In the genomic region with DNA sequence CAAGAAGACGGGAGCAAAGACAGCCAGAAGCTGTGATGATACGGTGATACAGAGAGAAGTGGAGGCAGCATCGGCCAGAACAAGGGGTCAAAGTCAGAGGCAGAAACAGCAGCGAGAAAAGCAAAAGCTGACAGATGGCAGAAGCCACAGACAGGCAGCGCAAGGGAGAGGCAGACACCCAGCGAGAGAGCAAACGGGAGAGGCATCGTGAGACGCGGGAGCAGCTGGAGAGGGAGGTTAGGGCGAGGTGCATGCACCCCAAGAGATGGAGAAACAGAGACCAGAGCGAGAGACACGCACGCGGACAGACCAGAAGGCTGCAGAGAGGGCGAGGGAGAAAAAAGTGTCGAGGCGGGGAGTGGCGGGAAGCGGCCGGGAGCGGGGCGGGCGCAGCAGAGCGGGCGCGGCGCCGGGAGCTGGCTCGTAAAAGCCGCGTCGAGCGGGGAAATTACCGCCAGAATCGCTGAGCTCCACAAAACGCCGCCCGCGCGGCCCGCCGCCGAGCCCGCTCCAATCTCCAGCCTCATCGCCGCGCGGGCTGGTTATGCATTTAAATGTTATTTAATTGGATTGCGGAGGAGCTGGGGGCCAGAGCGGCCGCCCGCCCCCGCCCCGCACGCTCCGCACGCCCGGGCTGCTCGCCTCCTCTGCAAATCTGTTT, we compare ENCODE assay signal across 9 cellular contexts. TPM values are rescaled to one million over a fixed set of nuclear protein-coding genes. Genes with fewer than 3 reads are reported as not detected.
DNase-seq lines count a peak whose midpoint lies in the region; ATAC-seq, FAIRE-seq and TF ChIP-seq lines count a peak whose summit lies in the region.
"Had no signal": no experiment of that assay in that cellular context is flagged by ENCODE, and none has a peak within 500 bp of the region (broad histone marks: within the 10 kb centered on the region; RNA-seq: fewer than 3 reads in every experiment).

No MANE protein-coding gene starts in this region.

- dilution Hi-C loops in keratinocyte (cut with MboI; ENCODE audit: extremely low pct_ligation_motif_present, low sequenced_read_pairs): no loop called here

- DNase-seq in Right ventricle myocardium inferior (ENCODE audit: missing footprints) (peak; percentile 61), cardiac septum (ENCODE audit: low spot score) (no peak), Peyer's patch (peak in 2 of 3 donors; percentile 50 to 58), body of pancreas (peak; percentile 8 to 38 (median 19)), keratinocyte (ENCODE audit: low read depth, low spot score) (no peak), NCI-H1436 treated with DMSO at 0.1 percent for 48 hours (lab: John Stamatoyannopoulos, UW) (no peak), activated gamma-delta T cell (lab: John Stamatoyannopoulos, UW) (no peak)
- DNase-seq in stimulated activated CD4-positive, alpha-beta T cell treated with anti-CD3 and anti-CD28 coated beads, Interleukin-4, amount 100 ng/mL, for 24 hours: peak; percentile 22

- H3K4me1 ChIP-seq in Peyer's patch (peaks cover 0 to 7% (median 6%) of the 10 kb centered on the region in 4 donors), body of pancreas (peaks cover 12% of the 10 kb centered on the region), keratinocyte (ENCODE audit: control insufficient read depth, extremely low read depth, insufficient read depth, low read length) (peaks cover 13% of the 10 kb centered on the region)

- FAIRE-seq in keratinocyte (lab: Jason Lieb, UNC): no peak
- FAIRE-seq: G401.6 had no signal

- ATAC-seq in Right ventricle myocardium inferior: peak; percentile 59
- peak; percentile 47 for ATAC-seq in body of pancreas

- TF ChIP-seq POLR2A in Peyer's patch (IDR thresholded peaks at IDR 0.05): no peak
- no peak for TF ChIP-seq POLR2A in body of pancreas (IDR thresholded peaks at IDR 0.05)

- WGBS in body of pancreas, 2 donors: 3 to 8% methylated on average over 34 to 57 of the region's 60 CpGs

- no peaks in the 10 kb centered on the region for H3K79me2 ChIP-seq in keratinocyte (ENCODE audit: control insufficient read depth, insufficient read depth, low read length)

- peak overlapping the region; percentile 90 for H2AFZ ChIP-seq in keratinocyte (ENCODE audit: control insufficient read depth, low read length)

- no peaks in the 10 kb centered on the region for H3K9me3 ChIP-seq in Peyer's patch
- H3K9me3 ChIP-seq in body of pancreas: no peaks in the 10 kb centered on the region
- no peaks in the 10 kb centered on the region for H3K9me3 ChIP-seq in keratinocyte (ENCODE audit: control insufficient read depth, low read depth, low read length)

- H3K4me2 ChIP-seq in keratinocyte (ENCODE audit: control insufficient read depth, extremely low read depth, insufficient read depth, low read depth, low read length): peak overlapping the region; percentile 75

- H4K20me1 ChIP-seq in keratinocyte (ENCODE audit: control insufficient read depth, extremely low read depth, insufficient read depth, low read length): no peaks in the 10 kb centered on the region

- H3K27me3 ChIP-seq in Peyer's patch (peaks cover 0 to 10% of the 10 kb centered on the region in 2 donors), body of pancreas (no peaks in the 10 kb centered on the region), keratinocyte (ENCODE audit: control insufficient read depth, extremely low read depth, insufficient read depth, low read length) (peaks cover 20% of the 10 kb centered on the region)

- H3K4me3 ChIP-seq in Peyer's patch: peak overlapping the region; percentile 9 to 40 (median 36)
- no peak overlapping the region for H3K4me3 ChIP-seq in body of pancreas
- peak overlapping the region; percentile 13 to 68 (median 53) for H3K4me3 ChIP-seq in keratinocyte (ENCODE audit: control insufficient read depth in 2 of 3, extremely low read depth in 1 of 3, insufficient read depth in 2 of 3, low read depth in 1 of 3, low read length in 3 of 3)

- no peaks in the 10 kb centered on the region for H3K9me1 ChIP-seq in keratinocyte (ENCODE audit: control insufficient read depth, extremely low read depth, insufficient read depth, low read length)

- TF ChIP-seq CTCF in Peyer's patch (IDR thresholded peaks at IDR 0.05): no peak
- no peak for TF ChIP-seq CTCF in body of pancreas (IDR thresholded peaks at IDR 0.05)
- no peak for TF ChIP-seq CTCF in keratinocyte (optimal IDR thresholded peaks at IDR 0.05 in 1 of 3, IDR thresholded peaks at IDR 0.05 in 1 of 3, conservative IDR thresholded peaks at IDR 0.05 in 1 of 3; ENCODE audit: extremely low read depth in 1 of 3, insufficient read depth in 2 of 3, low read length in 3 of 3)

- no peak overlapping the region for H3K27ac ChIP-seq in Peyer's patch
- H3K27ac ChIP-seq in body of pancreas: no peak overlapping the region
- H3K27ac ChIP-seq in keratinocyte (ENCODE audit: control insufficient read depth, insufficient read depth, low read length): no peak overlapping the region

- intact Hi-C loops in Right ventricle myocardium inferior (cut with DNase I) (no loop called here), cardiac septum (cut with DNase I) (no loop called here), body of pancreas (cut with DNase I) (no loop called here)

- H3K9ac ChIP-seq in keratinocyte (ENCODE audit: control insufficient read depth, extremely low read depth, insufficient read depth, low read length): peak overlapping the region; percentile 43

- no peaks in the 10 kb centered on the region for H3K36me3 ChIP-seq in Peyer's patch
- no peaks in the 10 kb centered on the region for H3K36me3 ChIP-seq in body of pancreas (replicated peaks in 1 of 2; ENCODE audit: insufficient read depth in 1 of 2, low read depth in 2 of 2)
- H3K36me3 ChIP-seq in keratinocyte (ENCODE audit: control insufficient read depth in 2 of 2, extremely low read depth in 1 of 2, insufficient read depth in 2 of 2, low read length in 2 of 2): no peaks in the 10 kb centered on the region

RNA-seq across cellular contexts. Expression of gene SMUG1, which starts 15.6 kb away (rescaled TPM):
- total RNA-seq in Right ventricle myocardium inferior: 17.6 TPM
- 15.3 TPM for total RNA-seq in cardiac septum
- total RNA-seq in Peyer's patch: 10 to 100 TPM; 37.7 to 86.6 (median 54.2) TPM
- total RNA-seq in body of pancreas: 10 to 100 TPM; 20.8 to 34.5 TPM
- 38.6 to 45.3 TPM (median 39.6 TPM) in 3 replicates for polyA plus RNA-seq in keratinocyte
- 9.8 TPM for polyA plus RNA-seq in keratinocyte (2011; ENCODE audit: low read depth)
- 38.3 and 38.5 TPM in 2 replicates for polyA plus RNA-seq in keratinocyte (2011; cell fraction: cytosol; rRNA removed)
- 38.9 and 40.0 TPM in 2 replicates for polyA plus RNA-seq in keratinocyte (2011; cell fraction: nucleus; rRNA removed)
- polyA plus RNA-seq in keratinocyte (2012; ENCODE audit: low replicate concordance): 26.1 and 42.4 TPM in 2 replicates
- 32.2 to 39.6 TPM (median 33.1 TPM) in 3 replicates for polyA minus RNA-seq in keratinocyte
- 32.0 TPM for polyA minus RNA-seq in keratinocyte (2011; cell fraction: cytosol; rRNA and poly(A)+ RNA removed)
- 12.1 and 16.8 TPM in 2 replicates for polyA minus RNA-seq in keratinocyte (2011; cell fraction: nucleus; rRNA and poly(A)+ RNA removed)

Comparison
In these comparisons a context has a peak if more than half of its experiments do, and no peak if none do; other contexts are left out.
1. DNase-seq: peak in Right ventricle myocardium inferior (single experiment), Peyer's patch (2 of 3), body of pancreas (4 of 4) and stimulated activated CD4-positive, alpha-beta T cell treated with anti-CD3 and anti-CD28 coated beads, Interleukin-4, amount 100 ng/mL, for 24 hours (single experiment); none in cardiac septum (single experiment), keratinocyte (single experiment), NCI-H1436 treated with DMSO at 0.1 percent for 48 hours (single experiment) and activated gamma-delta T cell (single experiment).
2. H3K4me3 ChIP-seq: peak in Peyer's patch (4 of 4) and keratinocyte (3 of 3); none in body of pancreas (0 of 2).